In the genomic region with DNA sequence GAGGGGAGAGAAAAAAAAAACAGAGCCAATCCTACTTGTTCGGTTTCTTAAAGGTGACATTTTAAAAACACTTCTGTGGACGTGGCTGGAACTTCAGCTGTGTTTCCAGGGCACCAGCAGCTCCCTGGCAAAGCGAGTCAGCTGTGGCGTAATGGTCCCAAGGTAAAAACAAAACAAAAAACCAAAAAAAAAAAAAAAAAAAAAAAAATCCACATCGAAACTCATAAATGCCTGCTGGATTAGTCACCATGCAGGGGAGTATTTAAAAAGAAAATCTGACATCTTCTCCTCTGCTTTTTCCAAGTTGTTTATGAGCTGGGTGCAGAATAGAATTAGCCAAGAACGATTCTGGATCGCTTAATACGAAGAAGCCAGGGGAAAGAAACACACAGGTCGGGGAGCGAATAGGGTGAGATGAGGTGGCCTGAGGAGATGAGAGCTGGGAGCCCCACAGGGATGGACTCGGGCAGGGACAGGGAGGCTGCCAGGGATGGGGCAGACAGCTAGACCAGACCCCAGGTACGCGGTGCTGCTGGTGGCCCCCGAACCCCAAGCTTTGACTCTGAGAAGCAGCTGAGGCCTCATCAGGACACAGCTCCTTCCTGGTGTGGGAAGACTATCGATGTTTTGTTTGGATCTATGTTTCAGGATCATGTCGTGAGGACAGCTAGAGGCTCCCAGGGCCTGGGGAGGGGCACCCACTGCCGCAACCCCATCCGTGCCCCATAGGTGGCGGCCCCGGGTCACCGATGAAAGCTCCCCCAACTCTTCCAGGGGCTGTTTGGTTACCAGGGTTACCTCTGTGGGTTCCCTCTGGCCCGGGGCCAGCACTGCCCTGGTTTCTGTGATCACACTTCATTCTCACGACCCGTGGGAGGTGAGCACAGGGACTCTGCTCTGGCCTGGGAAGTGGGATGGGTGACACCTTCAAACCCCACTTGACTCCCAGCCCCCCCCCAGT, we compare ENCODE assay signal across 8 cellular contexts. TPM values are rescaled to one million over a fixed set of nuclear protein-coding genes. Genes with fewer than 3 reads are reported as not detected.
A peak's percentile ranks its signal among the peaks of the same experiment; 100 is the strongest.
DNase-seq lines count a peak whose midpoint lies in the region; ATAC-seq and TF ChIP-seq lines count a peak whose summit lies in the region.

No MANE protein-coding gene starts in this region.

- H4K20me1 ChIP-seq in DND-41 (ENCODE audit: insufficient read depth, low read length): peaks cover 41% of the 10 kb centered on the region

- H3K4me1 ChIP-seq in DND-41 (ENCODE audit: insufficient read depth, low read length) (peaks cover 18% of the 10 kb centered on the region), lung (ENCODE audit: control insufficient read depth in 2 of 2, insufficient read depth in 2 of 2, low read length in 2 of 2) (peaks cover 0 to 9% of the 10 kb centered on the region in 2 donors)

- H3K4me3 ChIP-seq in DND-41 (ENCODE audit: low read depth in 1 of 2, low read length in 2 of 2) (no peak overlapping the region), WI38 (ENCODE audit: low read depth, low read length) (no peak overlapping the region), lung (no peak overlapping the region)

- H3K4me2 ChIP-seq in DND-41 (ENCODE audit: insufficient read depth, low read length): no peak overlapping the region

- 61 to 65% methylated on average over 24 of the region's 24 CpGs for WGBS in lung, 2 donors

- H3K9me3 ChIP-seq in DND-41 (ENCODE audit: insufficient read depth, low read length, severe bottlenecking) (no peaks in the 10 kb centered on the region), lung (ENCODE audit: control insufficient read depth in 2 of 2, insufficient read depth in 1 of 2, low read length in 1 of 2) (no peaks in the 10 kb centered on the region)

- H2AFZ ChIP-seq in DND-41 (ENCODE audit: low read depth, low read length): no peak overlapping the region

- ATAC-seq in DND-41 (ENCODE audit: insufficient read depth, low read depth): peak; percentile 39
- ATAC-seq in lung (ENCODE audit: insufficient read depth, low FRiP score): no peak
- no peak for ATAC-seq in GM18868 (IDR thresholded peaks at IDR 0.05; ENCODE audit: unreplicated experiment)
- no peak for ATAC-seq in GM21825 (IDR thresholded peaks at IDR 0.05; ENCODE audit: unreplicated experiment)

- in situ Hi-C loops in KBM-7 (cut with MboI; ENCODE audit: low pct_unique_long_range_greater_than_20kb, low sequenced_read_pairs): no loop called here

- peaks cover 5% of the 10 kb centered on the region for H3K79me2 ChIP-seq in DND-41 (ENCODE audit: insufficient read depth, low read length)

- peak; percentile 76 for DNase-seq in DND-41
- peak; percentile 86 for DNase-seq in KBM-7
- peak in 15 of 61 donors; percentile 11 to 73 (median 35) for DNase-seq in caudate nucleus (lab: John Stamatoyannopoulos, UW)
- DNase-seq in lung (ENCODE audit: low spot score): no peak
- DNase-seq in stimulated activated naive CD4-positive, alpha-beta T cell treated with Interleukin-2 at 50 U/mL for 16 hours (lab: John Stamatoyannopoulos, UW): peak; percentile 52

- no peak overlapping the region for H3K9ac ChIP-seq in DND-41 (ENCODE audit: low read depth, low read length)

- peak; percentile 67 for TF ChIP-seq CTCF in DND-41 (IDR thresholded peaks at IDR 0.05; ENCODE audit: borderline replicate concordance, extremely low read depth, low read length, poor library complexity, severe bottlenecking)
- peak; percentile 43 for TF ChIP-seq CTCF in WI38 (IDR thresholded peaks at IDR 0.05; ENCODE audit: low read depth, low read length)
- TF ChIP-seq CTCF in lung (IDR thresholded peaks at IDR 0.05; ENCODE audit: control extremely low read depth, extremely low read depth): no peak

- H3K36me3 ChIP-seq in DND-41 (ENCODE audit: insufficient read depth, low read length) (peaks cover 53% of the 10 kb centered on the region), lung (ENCODE audit: control insufficient read depth in 2 of 2, insufficient read depth in 2 of 2, low read length in 2 of 2) (peaks cover 19 to 40% of the 10 kb centered on the region in 2 donors)

- H3K27ac ChIP-seq in DND-41 (ENCODE audit: low read length) (no peak overlapping the region), caudate nucleus (ENCODE audit: low read depth, low read length) (peak overlapping the region; percentile 89), lung (ENCODE audit: low read depth in 1 of 2, low read length in 1 of 2) (peak overlapping the region; percentile 17 to 41)

- H3K27me3 ChIP-seq in DND-41 (ENCODE audit: insufficient read depth, low read length, poor library complexity) (no peaks in the 10 kb centered on the region), lung (ENCODE audit: control insufficient read depth, insufficient read depth) (no peaks in the 10 kb centered on the region)

RNA-seq across cellular contexts. Expression of a gene that starts 3.1 kb away (rescaled TPM):
- 10 to 100 TPM in 1 of 2 donors, 1 to 10 TPM in 1; 4.3 to 25.9 TPM for total RNA-seq in lung
- polyA plus RNA-seq in lung: 1 to 10 TPM; 6.5 to 7.2 TPM

RNA-seq across cellular contexts. Expression of a gene that starts 8.9 kb away (rescaled TPM):
- 10 to 100 TPM in 1 of 2 donors, 1 to 10 TPM in 1; 7.6 to 32.1 TPM for total RNA-seq in lung
- polyA plus RNA-seq in lung: 10 to 100 TPM; 19.2 to 23.0 TPM

RNA-seq across cellular contexts. Expression of a gene that starts 14.4 kb away (rescaled TPM):
- total RNA-seq in lung: under 1 TPM in 1 of 2 donors, not detected in 1; 0.77 TPM
- under 1 TPM in 1 of 2 donors, not detected in 1; 0.25 TPM for polyA plus RNA-seq in lung

RNA-seq across cellular contexts. Expression of a gene that starts 14.4 kb away (rescaled TPM):
- 10 to 100 TPM; 38.4 to 65.9 TPM for total RNA-seq in lung
- polyA plus RNA-seq in lung: 10 to 100 TPM; 40.1 to 75.8 TPM

RNA-seq across cellular contexts. Expression of a gene that starts 25.3 kb away (rescaled TPM):
- total RNA-seq in lung: 10 to 100 TPM; 17.8 to 28.7 TPM
- 10 to 100 TPM; 18.1 to 41.7 TPM for polyA plus RNA-seq in lung
